8 cellular contexts compared by ENCODE assay signal in the genomic region with DNA sequence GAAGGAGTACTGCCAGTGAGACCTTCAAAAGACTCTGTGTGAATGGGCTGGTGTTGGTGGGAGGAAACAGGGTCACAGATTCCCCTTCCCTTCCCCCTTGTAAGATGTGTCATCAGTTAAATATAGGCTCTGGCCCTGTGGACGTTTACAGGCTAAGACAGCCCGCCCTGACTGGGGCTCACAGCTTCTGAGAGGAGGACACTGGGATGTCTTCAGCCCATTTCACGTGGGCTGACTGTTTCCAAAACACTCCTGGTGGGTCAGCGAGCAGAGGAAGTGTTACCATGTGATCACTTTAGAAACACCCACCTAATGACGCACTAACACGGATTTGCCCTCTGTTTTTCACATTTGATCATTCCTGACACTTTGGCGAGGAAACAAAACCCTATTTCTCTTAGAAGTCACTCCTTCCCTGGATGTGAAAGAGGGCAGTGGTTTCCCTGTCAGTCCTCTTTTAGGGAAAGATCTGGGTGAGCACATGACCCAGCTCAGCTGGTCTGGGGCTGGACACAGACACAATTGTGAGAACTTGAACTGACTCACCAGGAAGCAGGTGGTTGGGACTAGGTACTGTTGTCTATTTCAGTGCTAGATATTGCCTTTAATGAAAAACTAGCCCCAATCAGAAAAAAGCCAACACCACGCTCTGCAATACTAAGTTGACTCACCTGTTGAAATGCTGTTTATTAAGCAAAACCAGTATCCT. TPM values are rescaled to one million over a fixed set of nuclear protein-coding genes. Genes with fewer than 3 reads are reported as not detected.
DNase-seq lines count a peak whose midpoint lies in the region; ATAC-seq and TF ChIP-seq lines count a peak whose summit lies in the region.

No MANE protein-coding gene starts in this region.

- TF ChIP-seq CTCF in epithelial cell of proximal tubule (conservative IDR thresholded peaks at IDR 0.05; ENCODE audit: low read depth, low read length) (no peak), neutrophil (IDR thresholded peaks at IDR 0.05) (no peak)

- H3K27ac ChIP-seq in neutrophil = peak overlapping the region; percentile 98

- H3K9me3 ChIP-seq in neutrophil = no peaks in the 10 kb centered on the region

- H3K4me3 ChIP-seq in epithelial cell of proximal tubule (ENCODE audit: low read depth, low read length) (no peak overlapping the region), neutrophil (ENCODE audit: low read depth in 1 of 2, low read length in 1 of 2) (no peak overlapping the region)

- ATAC-seq in GM19452 (IDR thresholded peaks at IDR 0.05; ENCODE audit: unreplicated experiment) (peak; percentile 81), HG03558 (IDR thresholded peaks at IDR 0.05; ENCODE audit: extremely low read depth, unreplicated experiment) (peak; percentile 62)

- H3K4me1 ChIP-seq in neutrophil (ENCODE audit: control insufficient read depth in 1 of 2, insufficient read depth in 1 of 2, low read depth in 1 of 2, low read length in 1 of 2) = peaks cover 97 to 99% of the 10 kb centered on the region in 2 experiments

- DNase-seq in AG08396 (ENCODE audit: low spot score) = peak; percentile 57
- DNase-seq in activated CD4-positive, alpha-beta T cell treated with anti-CD3 and anti-CD28 coated beads, Interleukin-2, amount 50 U/mL, for 1 hour = peak; percentile 23
- DNase-seq in epithelial cell of proximal tubule (ENCODE audit: low read depth) = peak; percentile 91
- peak; percentile 60 for DNase-seq in ureter (ENCODE audit: low spot score)
- DNase-seq in GM19238 (ENCODE audit: insufficient read length, low spot score) = no peak

- no peaks in the 10 kb centered on the region for H3K27me3 ChIP-seq in neutrophil

- H3K36me3 ChIP-seq in neutrophil = peaks cover 11% of the 10 kb centered on the region

RNA-seq across cellular contexts. Expression of gene BMP10, which starts 38.9 kb away (rescaled TPM):
- total RNA-seq in epithelial cell of proximal tubule (not detected in 2 replicates), ureter (not detected)
